In genomic region chr22:39348909-39349505, GRCh38 we compare ENCODE assay signal across 1 cellular context.
A peak's percentile ranks its signal among the peaks of the same experiment; 100 is the strongest.
TF ChIP-seq lines count a peak whose summit lies in the region.

No MANE protein-coding gene starts in this region.

TF ChIP-seq in HEK293, 187 proteins besides CTCF, POLR2A, EP300 and RAD21 (continued from another document):
- TF ChIP-seq PATZ1 (tag by site-specific recombination; IDR thresholded peaks at IDR 0.05) (peak; percentile 44), ZIC2 (tag by site-specific recombination; IDR thresholded peaks at IDR 0.05) (peak; percentile 9; the same call in 1 of the 2 replicates), KLF17 (tag by site-specific recombination; IDR thresholded peaks at IDR 0.05) (peak; percentile 59; the same call in 1 of the 2 replicates), ZSCAN5A (tag by site-specific recombination; IDR thresholded peaks at IDR 0.05) (no peak), ZNF558 (tag by site-specific recombination; IDR thresholded peaks at IDR 0.05) (no peak), ZBTB21 (tag by site-specific recombination; IDR thresholded peaks at IDR 0.05) (0 out of 2 replicates have a peak, but pooled peaks have one; percentile 25), ZNF398 (tag by site-specific recombination; IDR thresholded peaks at IDR 0.05) (peak; percentile 45), ZNF48 (tag by site-specific recombination; IDR thresholded peaks at IDR 0.05) (no peak), HIC1 (tag by site-specific recombination; IDR thresholded peaks at IDR 0.05) (0 out of 2 replicates have a peak, but pooled peaks have one; percentile 24), ZNF792 (tag by site-specific recombination; IDR thresholded peaks at IDR 0.05) (0 out of 2 replicates have a peak, but pooled peaks have one; percentile 10), ZNF664 (tag by site-specific recombination; IDR thresholded peaks at IDR 0.05) (peak; percentile 98), ZBTB8A (tag by site-specific recombination; IDR thresholded peaks at IDR 0.05) (peak; percentile 51; the same call in 1 of the 2 replicates), SP2 (tag by site-specific recombination; IDR thresholded peaks at IDR 0.05) (peak; percentile 37; the same call in 1 of the 2 replicates), ZFHX2 (tag by site-specific recombination; conservative IDR thresholded peaks at IDR 0.05) (peak; percentile 57; the same call in 1 of the 2 replicates)
